ENCODE assay signal across 8 cellular contexts in the genomic region with DNA sequence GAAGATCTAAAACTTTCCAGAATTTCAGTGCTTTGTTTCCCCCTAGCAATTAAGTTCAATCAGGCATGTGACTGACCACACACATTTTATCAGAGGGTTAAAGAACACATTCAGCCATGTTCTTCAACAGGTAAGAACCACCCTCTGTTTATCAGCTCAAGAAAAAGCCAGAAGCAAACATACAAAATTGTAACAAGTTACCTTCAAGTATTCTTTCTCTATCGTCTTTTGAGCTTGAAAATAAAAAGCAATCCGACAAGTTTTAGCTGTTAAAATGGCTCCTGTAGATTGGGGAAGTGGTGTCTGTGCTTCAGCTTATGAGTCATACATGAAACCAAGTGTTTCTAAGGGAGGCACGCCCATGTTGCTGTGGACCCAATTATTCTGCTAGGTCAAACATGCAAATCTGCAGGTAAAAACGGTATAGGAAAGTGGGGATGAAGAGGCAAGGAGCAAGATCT. TPM values are rescaled to one million over a fixed set of nuclear protein-coding genes. Genes with fewer than 3 reads are reported as not detected.
A peak's percentile ranks its signal among the peaks of the same experiment; 100 is the strongest.
DNase-seq lines count a peak whose midpoint lies in the region; ATAC-seq and TF ChIP-seq lines count a peak whose summit lies in the region.

A gene (minus strand): TSS at position 290 of the 461 bp plus-strand sequence. CDS start 37,262 bp downstream, outside the sequence.

- POLR2A ChIA-PET in GM10248 (lab: Yijun Ruan, JAX) (no interaction called here), IMR-90 (lab: Charles Lee; ENCODE audit: unreplicated experiment) (interaction anchor here (0.5 kb wide), 1 partner anchor 57 kb away, joined by 5 read pairs; no protein-coding TSS in a partner anchor)

- H3K14ac ChIP-seq in IMR-90 (replicated peaks; ENCODE audit: low read depth, low read length) = no peak within 1 kb of the TSS; the same call in 1 of the 2 replicates

- H2AFZ ChIP-seq in IMR-90 (replicated peaks; ENCODE audit: low read length, poor library complexity) = no peak within 1 kb of the TSS

- peak within 1 kb of the TSS; percentile 19; the same call in 1 of the 2 replicates for H2BK120ac ChIP-seq in IMR-90 (ENCODE audit: low read depth, low read length)

- H3K79me1 ChIP-seq in IMR-90 (ENCODE audit: low read depth in 1 of 2, low read length in 2 of 2) = peaks cover 22 to 41% of the 10 kb centered on the region in 2 experiments

- no peak within 1 kb of the TSS for H3K9ac ChIP-seq in IMR-90 (ENCODE audit: low read depth, low read length)

- no peak within 1 kb of the TSS for H3K56ac ChIP-seq in IMR-90 (ENCODE audit: extremely low read depth, insufficient read depth, low read length)

- H3K4ac ChIP-seq in IMR-90 (ENCODE audit: low read depth, low read length) = no peak within 1 kb of the TSS

- no peak within 1 kb of the TSS for H3K23ac ChIP-seq in IMR-90 (ENCODE audit: low read depth, low read length)

- no peak within 1 kb of the TSS for H2BK15ac ChIP-seq in IMR-90 (ENCODE audit: low read depth, low read length)

- no peak within 1 kb of the TSS for H3K4me2 ChIP-seq in IMR-90 (ENCODE audit: low read depth, low read length)

- peak; percentile 93 for ATAC-seq in GM21723 (IDR thresholded peaks at IDR 0.05; ENCODE audit: unreplicated experiment)
- ATAC-seq in IMR-90 (ENCODE audit: low read depth) = 0 out of 2 replicates have a peak, but pooled peaks have one; percentile 27

- DNase-seq in GM10248 (ENCODE audit: extremely low spot score) = peak; percentile 59
- peak; percentile 52 for DNase-seq in IMR-90
- DNase-seq in T follicular helper cell (ENCODE audit: low read depth) = peak; percentile 51
- DNase-seq in astrocyte of the hippocampus (ENCODE audit: low read depth, low spot score) = peak; percentile 61
- DNase-seq in inferior parietal cortex (ENCODE audit: extremely low spot score) = peak; percentile 49
- peak; percentile 45 to 53 for DNase-seq in stimulated activated CD4-positive, alpha-beta T cell treated with anti-CD3 and anti-CD28 coated beads, Interleukin-2, amount 100 ng/mL, for 24 hours
- no peak for DNase-seq in G401 (ENCODE audit: low spot score)

- no peak within 1 kb of the TSS for H3K4me3 ChIP-seq in IMR-90 (ENCODE audit: insufficient read depth, low read depth, low read length)

- H3K27ac ChIP-seq in IMR-90 (ENCODE audit: insufficient read depth, low read length) = no peak within 1 kb of the TSS

- TF ChIP-seq POLR2A in IMR-90 (IDR thresholded peaks at IDR 0.05; ENCODE audit: low read depth, low read length) = no peak

- H3K18ac ChIP-seq in IMR-90 (ENCODE audit: low read depth, low read length) = no peak within 1 kb of the TSS

- H2AK9ac ChIP-seq in IMR-90 (replicated peaks; ENCODE audit: low read depth, low read length, poor library complexity) = no peak within 1 kb of the TSS

- H3K27me3 ChIP-seq in IMR-90 (ENCODE audit: control insufficient read depth, insufficient read depth, low read length) = no peaks in the 10 kb centered on the region

- in situ Hi-C loops in IMR-90 (cut with MboI; ENCODE audit: low sequenced_read_pairs) = no loop called here
- in situ Hi-C loops in G401 (cut with HindIII; ENCODE audit: low sequenced_read_pairs) = no loop called here

- intact Hi-C loops in IMR-90 (cut with micrococcal nuclease) = no loop called here

- TF ChIP-seq CTCF in GM10248 (IDR thresholded peaks at IDR 0.05; ENCODE audit: control extremely low read depth, extremely low read depth, low read depth, missing control alignments) = no peak
- TF ChIP-seq CTCF in IMR-90 (conservative IDR thresholded peaks at IDR 0.05; ENCODE audit: low read depth, low read length) = no peak

- no peaks in the 10 kb centered on the region for H3K9me1 ChIP-seq in IMR-90 (ENCODE audit: insufficient read depth, low read length)

- no peak within 1 kb of the TSS for H2BK20ac ChIP-seq in IMR-90 (ENCODE audit: low read depth, low read length)

- dilution Hi-C loops in IMR-90 (cut with HindIII; ENCODE audit: low sequenced_read_pairs, unreplicated experiment) = no loop called here

- H4K8ac ChIP-seq in IMR-90 (ENCODE audit: low read depth in 2 of 2, low read length in 2 of 2) = peak within 1 kb of the TSS in 1 of 2 experiments; percentile 28; a peak in 2 of 4 replicates

- H3K36me3 ChIP-seq in IMR-90 (ENCODE audit: control insufficient read depth, insufficient read depth, low read length) = no peaks in the 10 kb centered on the region

- no peak within 1 kb of the TSS for H4K91ac ChIP-seq in IMR-90 (ENCODE audit: insufficient read depth, low read depth, low read length)

- H4K5ac ChIP-seq in IMR-90 (ENCODE audit: low read depth, low read length) = peak within 1 kb of the TSS; percentile 58; the same call in 1 of the 2 replicates

- peaks cover 7% of the 10 kb centered on the region; the same call in 1 of the 2 replicates for H4K20me1 ChIP-seq in IMR-90 (ENCODE audit: insufficient read depth, low read length)

- CTCF ChIA-PET in GM10248 (lab: Yijun Ruan, JAX) (interaction anchor here (0.9 to 4.4 kb wide), 12 partner anchors 8 to 241 kb away, joined by 3 to 24 read pairs (median 4); no protein-coding TSS in a partner anchor), IMR-90 (lab: Yijun Ruan, JAX) (no interaction called here)

- H2BK5ac ChIP-seq in IMR-90 (ENCODE audit: low read depth, low read length, poor library complexity, severe bottlenecking) = peak within 1 kb of the TSS; percentile 30

- H3K4me1 ChIP-seq in IMR-90 (ENCODE audit: control insufficient read depth, insufficient read depth, low read length) = no peaks in the 10 kb centered on the region; the same call in 1 of the 2 replicates

- no peak for TF ChIP-seq RAD21 in IMR-90 (IDR thresholded peaks at IDR 0.05; ENCODE audit: low read length)

- no peak within 1 kb of the TSS for H2AK5ac ChIP-seq in IMR-90 (ENCODE audit: low read depth, low read length)

- no CpG with 5 or more reads among the region's 4 CpGs for WGBS in IMR-90 (ENCODE audit: extremely low coverage in 2 of 2, insufficient read length in 1 of 2), 2 experiments

- BruUV-seq in IMR-90 (replicated peaks; lab: Mats Ljungman, UMichigan) = no TSS peak

- H3K9me3 ChIP-seq in IMR-90 (ENCODE audit: control insufficient read depth, insufficient read depth, low read length) = no peaks in the 10 kb centered on the region

TF ChIP-seq in IMR-90, 13 proteins besides CTCF, POLR2A, EP300 and RAD21:
- TF ChIP-seq CEBPB (IDR thresholded peaks at IDR 0.05; ENCODE audit: low read depth, low read length) (no peak), MAFK (IDR thresholded peaks at IDR 0.05; ENCODE audit: low read depth, low read length) (no peak), MXI1 (IDR thresholded peaks at IDR 0.05; ENCODE audit: borderline replicate concordance, low read depth, low read length) (no peak), RFX5 (IDR thresholded peaks at IDR 0.05; ENCODE audit: low read depth, low read length) (no peak), RCOR1 (IDR thresholded peaks at IDR 0.05; ENCODE audit: insufficient replicate concordance, low read length) (no peak)

RNA-seq across cellular contexts. Expression of the gene that starts here (rescaled TPM):
- 27.6 and 36.9 TPM in 2 replicates for total RNA-seq in IMR-90 (2012; rRNA removed)
- polyA plus RNA-seq in IMR-90 (2012; rRNA removed) = 23.7 and 25.4 TPM in 2 replicates
- 11.7 and 15.9 TPM in 2 replicates for polyA plus RNA-seq in IMR-90 (2012; cell fraction: cytosol; rRNA removed)
- 10.8 and 27.3 TPM in 2 replicates for polyA plus RNA-seq in IMR-90 (2012; cell fraction: nucleus; rRNA removed; ENCODE audit: low replicate concordance)
- 6.7 and 9.0 TPM in 2 replicates for total RNA-seq in G401 (2014; rRNA removed; shearing (Covaris generic))
